8 cellular contexts compared by ENCODE assay signal in genomic region chr7:134646425-134647305, GRCh38. TPM values are rescaled to one million over a fixed set of nuclear protein-coding genes. Genes with fewer than 3 reads are reported as not detected.
A peak's percentile ranks its signal among the peaks of the same experiment; 100 is the strongest.
DNase-seq lines count a peak whose midpoint lies in the region; ATAC-seq, FAIRE-seq and TF ChIP-seq lines count a peak whose summit lies in the region.

Gene BPGM, plus strand, starts transcription at chr7:134646853. Its CDS starts 14,655 bp downstream, at chr7:134661508.

- H3K4me3 ChIP-seq in keratinocyte (ENCODE audit: control insufficient read depth in 2 of 3, extremely low read depth in 1 of 3, insufficient read depth in 2 of 3, low read depth in 1 of 3, low read length in 3 of 3) = peak within 1 kb of the TSS; percentile 52 to 94 (median 93)

- H3K4me1 ChIP-seq in keratinocyte (ENCODE audit: control insufficient read depth, extremely low read depth, insufficient read depth, low read length) = peaks cover 28% of the 10 kb centered on the region

- H3K4me2 ChIP-seq in keratinocyte (ENCODE audit: control insufficient read depth, extremely low read depth, insufficient read depth, low read depth, low read length) = peak within 1 kb of the TSS; percentile 95

- no peaks in the 10 kb centered on the region for H3K27me3 ChIP-seq in keratinocyte (ENCODE audit: control insufficient read depth, extremely low read depth, insufficient read depth, low read length)

- peak within 1 kb of the TSS; percentile 92 for H3K9ac ChIP-seq in keratinocyte (ENCODE audit: control insufficient read depth, extremely low read depth, insufficient read depth, low read length)

- dilution Hi-C loops in keratinocyte (cut with MboI; ENCODE audit: extremely low pct_ligation_motif_present, low sequenced_read_pairs) = no loop called here

- no peaks in the 10 kb centered on the region for H3K36me3 ChIP-seq in keratinocyte (ENCODE audit: control insufficient read depth in 2 of 2, extremely low read depth in 1 of 2, insufficient read depth in 2 of 2, low read length in 2 of 2)

- TF ChIP-seq CTCF in keratinocyte (optimal IDR thresholded peaks at IDR 0.05 in 1 of 3, IDR thresholded peaks at IDR 0.05 in 1 of 3, conservative IDR thresholded peaks at IDR 0.05 in 1 of 3; ENCODE audit: extremely low read depth in 1 of 3, insufficient read depth in 2 of 3, low read length in 3 of 3) = peak; percentile 23 to 62 (median 35)

- no peaks in the 10 kb centered on the region for H3K9me3 ChIP-seq in keratinocyte (ENCODE audit: control insufficient read depth, low read depth, low read length)

- peak; percentile 96 for FAIRE-seq in keratinocyte (lab: Jason Lieb, UNC)

- H4K20me1 ChIP-seq in keratinocyte (ENCODE audit: control insufficient read depth, extremely low read depth, insufficient read depth, low read length) = no peaks in the 10 kb centered on the region

- peak; percentile 98 to 99 for DNase-seq in AML-193 (lab: John Stamatoyannopoulos, UW)
- peak; percentile 96 to 98 for DNase-seq in NCI-H446 (lab: John Stamatoyannopoulos, UW)
- DNase-seq in cerebellum (ENCODE audit: low spot score) = peak; percentile 98
- DNase-seq in keratinocyte (ENCODE audit: low read depth, low spot score) = peak; percentile 98
- peak; percentile 80 to 92 for DNase-seq in stimulated activated CD4-positive, alpha-beta T cell treated with anti-CD3 and anti-CD28 coated beads, Interleukin-15, amount 100 ng/mL, for 1 hour (ENCODE audit: low read depth in 1 of 2, low spot score in 1 of 2)

- H3K79me2 ChIP-seq in keratinocyte (ENCODE audit: control insufficient read depth, insufficient read depth, low read length) = peaks cover 30% of the 10 kb centered on the region

- no peaks in the 10 kb centered on the region for H3K9me1 ChIP-seq in keratinocyte (ENCODE audit: control insufficient read depth, extremely low read depth, insufficient read depth, low read length)

- H3K27ac ChIP-seq in keratinocyte (ENCODE audit: control insufficient read depth, insufficient read depth, low read length) = peak within 1 kb of the TSS; percentile 94

- H2AFZ ChIP-seq in keratinocyte (ENCODE audit: control insufficient read depth, low read length) = peak within 1 kb of the TSS; percentile 74

- ATAC-seq in GM19035 (IDR thresholded peaks at IDR 0.05; ENCODE audit: unreplicated experiment) (peak; percentile 98), HG03354 (IDR thresholded peaks at IDR 0.05; ENCODE audit: poor library complexity, severe bottlenecking, unreplicated experiment) (peak; percentile 97)
- peak; percentile 98 to 99 for ATAC-seq in activated CD4-positive, CD25-positive, alpha-beta regulatory T cell treated with anti-CD3 and anti-CD28 coated beads, Interleukin-2, amount 50 U/mL, for 24 hours

RNA-seq across cellular contexts. Expression of gene BPGM, which starts in this region (rescaled TPM):
- total RNA-seq in cerebellum = 25.4 TPM
- 31.2 to 34.2 TPM (median 32.8 TPM) in 3 replicates for polyA plus RNA-seq in keratinocyte
- polyA plus RNA-seq in keratinocyte (2011; ENCODE audit: low read depth) = 28.2 TPM
- polyA plus RNA-seq in keratinocyte (2011; cell fraction: cytosol; rRNA removed) = 54.2 and 76.9 TPM in 2 replicates
- polyA plus RNA-seq in keratinocyte (2011; cell fraction: nucleus; rRNA removed) = 55.1 and 64.5 TPM in 2 replicates
- polyA plus RNA-seq in keratinocyte (2012; ENCODE audit: low replicate concordance) = 17.2 and 22.0 TPM in 2 replicates
- 1.5 to 16.3 TPM (median 16.1 TPM) in 3 replicates for polyA minus RNA-seq in keratinocyte
- polyA minus RNA-seq in keratinocyte (2011; cell fraction: cytosol; rRNA and poly(A)+ RNA removed) = 21.1 TPM
- polyA minus RNA-seq in keratinocyte (2011; cell fraction: nucleus; rRNA and poly(A)+ RNA removed) = 16.4 and 37.9 TPM in 2 replicates

Comparison
In these comparisons a context has a peak if more than half of its experiments do, and no peak if none do; other contexts are left out.
1. Peak in every context shown above with its lines: DNase-seq, ATAC-seq, H3K4me3 ChIP-seq and H3K27ac ChIP-seq.